13 cellular contexts compared by ENCODE assay signal in genomic region chr14:100147691-100148464, GRCh38. TPM values are rescaled to one million over a fixed set of nuclear protein-coding genes. Genes with fewer than 3 reads are reported as not detected.
DNase-seq lines count a peak whose midpoint lies in the region; ATAC-seq and TF ChIP-seq lines count a peak whose summit lies in the region.
"Had no signal": no experiment of that assay in that cellular context is flagged by ENCODE, and none has a peak within 500 bp of the region (broad histone marks: within the 10 kb centered on the region; RNA-seq: fewer than 3 reads in every experiment).

No MANE protein-coding gene starts in this region.

- peaks cover 28% of the 10 kb centered on the region for H3K4me1 ChIP-seq in CD4-positive, alpha-beta memory T cell (ENCODE audit: insufficient read depth, low read length)

- H3K27ac Mint-ChIP-seq in CD4-positive, alpha-beta memory T cell, result peak overlapping the region in 6 of 7 donors; percentile 60 to 94 (median 79)
- peak overlapping the region; percentile 4 for H3K27ac Mint-ChIP-seq in activated T-helper 2 cell treated with anti-CD3 and anti-CD28 coated beads, Interferon-gamma antibody, Interleukin-2, Interleukin-4, amounts not matched to agents 10 μg/mL and 5 μg/mL and 100 μg/mL, durations not matched to agents 14 hours and 24 hours and 36 hours
- H3K27ac Mint-ChIP-seq in natural killer cell (peak overlapping the region; percentile 66 to 77), WTC11 (no peak overlapping the region; the same call in 1 of the 2 replicates)

- no peaks in the 10 kb centered on the region for H3K27me3 Mint-ChIP-seq in CD4-positive, alpha-beta memory T cell
- H3K27me3 Mint-ChIP-seq in activated T-helper 2 cell treated with anti-CD3 and anti-CD28 coated beads, Interferon-gamma antibody, Interleukin-2, Interleukin-4, amounts not matched to agents 10 μg/mL and 5 μg/mL and 100 μg/mL, durations not matched to agents 14 hours and 24 hours and 36 hours (ENCODE audit: low read depth), result no peaks in the 10 kb centered on the region
- H3K27me3 Mint-ChIP-seq in natural killer cell (ENCODE audit: low read depth in 2 of 2), result no peaks in the 10 kb centered on the region
- no peaks in the 10 kb centered on the region for H3K27me3 Mint-ChIP-seq in WTC11 (ENCODE audit: low read depth)

- no peak for ATAC-seq in GM18505 (IDR thresholded peaks at IDR 0.05; ENCODE audit: unreplicated experiment)
- no peak for ATAC-seq in natural killer cell
- ATAC-seq in WTC11, result no peak
- ATAC-seq: heart left ventricle, sciatic nerve had no signal

- TF ChIP-seq CTCF in natural killer cell (IDR thresholded peaks at IDR 0.05) (no peak), WTC11 (IDR thresholded peaks at IDR 0.05) (no peak)

- CTCF ChIA-PET in CD4-positive, alpha-beta memory T cell (lab: Charles Lee; ENCODE audit: partially characterized antibody), result interaction anchor here (0.9 to 3.2 kb wide), 5 partner anchors 9 to 99 kb away, joined by 3 to 15 read pairs (median 4); no protein-coding TSS in a partner anchor
- CTCF ChIA-PET in WTC11 (lab: Charles Lee), result interaction anchor here (1.8 kb wide), 1 partner anchor 12 kb away, joined by 4 read pairs; the partner anchor contains the start of gene DEGS2

- peak overlapping the region; percentile 6 to 82 (median 54) for H3K4me3 Mint-ChIP-seq in CD4-positive, alpha-beta memory T cell
- H3K4me3 Mint-ChIP-seq in activated T-helper 2 cell treated with anti-CD3 and anti-CD28 coated beads, Interferon-gamma antibody, Interleukin-2, Interleukin-4, amounts not matched to agents 10 μg/mL and 5 μg/mL and 100 μg/mL, durations not matched to agents 14 hours and 24 hours and 36 hours (ENCODE audit: low read depth), result no peak overlapping the region
- H3K4me3 Mint-ChIP-seq in natural killer cell (no peak overlapping the region), WTC11 (no peak overlapping the region)

- H3K9me3 Mint-ChIP-seq in CD4-positive, alpha-beta memory T cell, result peaks cover 0 to 8% (median 0%) of the 10 kb centered on the region in 8 donors
- H3K9me3 Mint-ChIP-seq in activated T-helper 2 cell treated with anti-CD3 and anti-CD28 coated beads, Interferon-gamma antibody, Interleukin-2, Interleukin-4, amounts not matched to agents 10 μg/mL and 5 μg/mL and 100 μg/mL, durations not matched to agents 14 hours and 24 hours and 36 hours, result no peaks in the 10 kb centered on the region
- H3K9me3 Mint-ChIP-seq in natural killer cell, result no peaks in the 10 kb centered on the region
- H3K9me3 Mint-ChIP-seq in WTC11, result no peaks in the 10 kb centered on the region

- POLR2A ChIA-PET in CD4-positive, alpha-beta memory T cell (lab: Charles Lee; ENCODE audit: partially characterized antibody), result interaction anchor here (0.6 to 5.8 kb wide), 8 partner anchors 10 to 80 kb away, joined by 3 to 51 read pairs (median 8); partner anchors contain the start of genes DEGS2 and EVL
- POLR2A ChIA-PET in WTC11 (lab: Charles Lee), result no interaction called here

- no peak overlapping the region for H3K4me3 ChIP-seq in CD4-positive, alpha-beta memory T cell (ENCODE audit: low read length in 2 of 2)

- H3K36me3 Mint-ChIP-seq in CD4-positive, alpha-beta memory T cell, result peaks cover 3 to 8% of the 10 kb centered on the region in 2 donors
- peaks cover 7% of the 10 kb centered on the region for H3K36me3 Mint-ChIP-seq in activated T-helper 2 cell treated with anti-CD3 and anti-CD28 coated beads, Interferon-gamma antibody, Interleukin-2, Interleukin-4, amounts not matched to agents 10 μg/mL and 5 μg/mL and 100 μg/mL, durations not matched to agents 14 hours and 24 hours and 36 hours (ENCODE audit: low read depth)
- H3K36me3 Mint-ChIP-seq in natural killer cell (no peaks in the 10 kb centered on the region), WTC11 (no peaks in the 10 kb centered on the region)

- H3K9me3 ChIP-seq in CD4-positive, alpha-beta memory T cell (ENCODE audit: control insufficient read depth in 1 of 2, low read length in 2 of 2), result no peaks in the 10 kb centered on the region
- H3K9me3 ChIP-seq: heart left ventricle had no signal

- peaks cover 12% of the 10 kb centered on the region for H3K36me3 ChIP-seq in CD4-positive, alpha-beta memory T cell (ENCODE audit: insufficient read depth, low read length)

- intact Hi-C loops in CD4-positive, alpha-beta memory T cell (cut with micrococcal nuclease), result loop anchor here (1.0 to 10.0 kb wide), 3 partner anchors 45 to 166 kb away; no protein-coding TSS in a partner anchor
- intact Hi-C loops in activated T-helper 2 cell treated with anti-CD3 and anti-CD28 coated beads, Interferon-gamma antibody, Interleukin-2, Interleukin-4, amounts not matched to agents 10 μg/mL and 5 μg/mL and 100 μg/mL, durations not matched to agents 14 hours and 24 hours and 36 hours (cut with micrococcal nuclease), result no loop called here
- intact Hi-C loops in natural killer cell (cut with micrococcal nuclease), result loop anchor here (1.0 to 2.0 kb wide), 2 partner anchors 45 to 231 kb away; no protein-coding TSS in a partner anchor

- no peak for DNase-seq in CD4-positive, alpha-beta memory T cell
- DNase-seq in activated T-helper 2 cell treated with anti-CD3 and anti-CD28 coated beads, Interferon-gamma antibody, Interleukin-2, Interleukin-4, amounts not matched to agents 10 μg/mL and 5 μg/mL and 100 μg/mL, durations not matched to agents 14 hours and 24 hours and 36 hours (ENCODE audit: low spot score), result no peak
- no peak for DNase-seq in natural killer cell
- DNase-seq in WTC11 (ENCODE audit: low spot score), result no peak
- no peak for DNase-seq in NCI-H82 (lab: John Stamatoyannopoulos, UW)
- DNase-seq in RKO (ENCODE audit: low spot score), result no peak
- DNase-seq: erythroblast, heart left ventricle, NCI-H1417 treated with DMSO at 0.1 percent for 48 hours, NCI-H446 treated with DMSO at 0.1 percent for 48 hours had no signal

- H3K4me1 Mint-ChIP-seq in CD4-positive, alpha-beta memory T cell, result peaks cover 7 to 33% (median 20%) of the 10 kb centered on the region in 4 donors
- peaks cover 3% of the 10 kb centered on the region for H3K4me1 Mint-ChIP-seq in activated T-helper 2 cell treated with anti-CD3 and anti-CD28 coated beads, Interferon-gamma antibody, Interleukin-2, Interleukin-4, amounts not matched to agents 10 μg/mL and 5 μg/mL and 100 μg/mL, durations not matched to agents 14 hours and 24 hours and 36 hours (ENCODE audit: low read depth)
- H3K4me1 Mint-ChIP-seq in natural killer cell (peaks cover 5 to 39% of the 10 kb centered on the region in 2 donors), WTC11 (no peaks in the 10 kb centered on the region)

- H3K27ac ChIP-seq in CD4-positive, alpha-beta memory T cell (ENCODE audit: low read depth, low read length), result no peak overlapping the region
- H3K27ac ChIP-seq: heart left ventricle, KMS-11 had no signal

- no peaks in the 10 kb centered on the region for H3K27me3 ChIP-seq in CD4-positive, alpha-beta memory T cell (ENCODE audit: insufficient read depth, low read length)

- peak; percentile 33 for TF ChIP-seq POLR2A in GM18505 (IDR thresholded peaks at IDR 0.05; ENCODE audit: borderline replicate concordance, extremely low read depth, insufficient read depth, insufficient read length)

TF ChIP-seq in WTC11, 78 proteins besides CTCF, POLR2A, EP300 and RAD21 (continues in another document):
- TF ChIP-seq ZMAT4 (CRISPR knock-in tag; IDR thresholded peaks at IDR 0.05) (no peak), ATF6 (CRISPR knock-in tag; IDR thresholded peaks at IDR 0.05) (no peak), USF1 (CRISPR knock-in tag; IDR thresholded peaks at IDR 0.05) (no peak), NFE2L1 (CRISPR knock-in tag; IDR thresholded peaks at IDR 0.05) (no peak), SMAD3 (CRISPR knock-in tag; IDR thresholded peaks at IDR 0.05; ENCODE audit: borderline replicate concordance) (no peak), JUN (CRISPR knock-in tag; IDR thresholded peaks at IDR 0.05) (no peak), ZNF396 (CRISPR knock-in tag; IDR thresholded peaks at IDR 0.05; ENCODE audit: borderline replicate concordance) (no peak)

RNA-seq across cellular contexts. Expression of gene DEGS2, which starts 11.6 kb away (rescaled TPM):
- under 1 TPM in 1 of 2 experiments, not detected in 1; 0.14 TPM for total RNA-seq in CD4-positive, alpha-beta memory T cell
- polyA plus RNA-seq in CD4-positive, alpha-beta memory T cell, result under 1 TPM in 1 of 2 donors, not detected in 1; 0.81 TPM
- 0.16 and 0.41 TPM in 2 replicates for total RNA-seq in activated T-helper 2 cell treated with anti-CD3 and anti-CD28 coated beads, Interferon-gamma antibody, Interleukin-2, Interleukin-4, amounts not matched to agents 10 μg/mL and 5 μg/mL and 100 μg/mL, durations not matched to agents 14 hours and 24 hours and 36 hours
- total RNA-seq in natural killer cell (1 to 10 TPM in 2 of 3 donors, under 1 TPM in 1; 0.60 to 7.1 (median 4.4) TPM), WTC11 (2021) (0.53 to 1.6 TPM (median 0.55 TPM) in 3 replicates)

Comparison
In these comparisons a context has a peak if more than half of its experiments do, and no peak if none do; other contexts are left out.
1. H3K4me3 Mint-ChIP-seq: peak in CD4-positive, alpha-beta memory T cell (8 of 8); none in activated T-helper 2 cell treated with anti-CD3 and anti-CD28 coated beads, Interferon-gamma antibody, Interleukin-2, Interleukin-4, amounts not matched to agents 10 μg/mL and 5 μg/mL and 100 μg/mL, durations not matched to agents 14 hours and 24 hours and 36 hours (single experiment), natural killer cell (single experiment) and WTC11 (single experiment).